31 cellular contexts compared by ENCODE assay signal in genomic region chr12:115687094-115687493, GRCh38.
"Had no signal": no experiment of that assay in that cellular context is flagged by ENCODE, and none has a peak within 500 bp of the region (broad histone marks: within the 10 kb centered on the region; RNA-seq: fewer than 3 reads in every experiment).

No MANE protein-coding gene starts in this region.

- H3K4me2 ChIP-seq: neural progenitor cell had no signal

- H3K79me2 ChIP-seq: parathyroid adenoma had no signal

- DNase-seq: activated CD4-positive, alpha-beta memory T cell treated with anti-CD3 and anti-CD28 coated beads, Interleukin-2, amount 10 ng/mL, durations not matched to agents 7 days and 5 days; activated CD4-positive, alpha-beta T cell treated with anti-CD3 and anti-CD28 coated beads for 1 hour; activated CD4-positive, alpha-beta T cell treated with anti-CD3 and anti-CD28 coated beads, Interleukin-2, amount 10 ng/mL, durations not matched to agents 7 days and 5 days; activated gamma-delta T cell treated with Interleukin-2 at 50 U/mL for 16 hours; activated naive CD4-positive, alpha-beta T cell treated with anti-CD3 and anti-CD28 coated beads, Interleukin-2, amount 50 U/mL, for 16 hours; activated T-cell treated with anti-CD3 and anti-CD28 coated beads, Interleukin-2, amount 50 U/mL, for 4 hours; amygdala; effector CD4-positive, alpha-beta T cell; mammary epithelial cell; naive thymus-derived CD8-positive, alpha-beta T cell; occipital lobe; stimulated activated CD4-positive, alpha-beta T cell treated with anti-CD3 and anti-CD28 coated beads, Interleukin-12 subunit alpha, Interleukin-12 subunit beta, amount 100 ng/mL, for 4 hours; stimulated activated CD4-positive, alpha-beta T cell treated with anti-CD3 and anti-CD28 coated beads, Interleukin-4, amount 100 ng/mL, for 24 hours; stimulated activated naive CD8-positive, alpha-beta T cell treated with anti-CD3 and anti-CD28 coated beads, Interleukin-15, amount 100 ng/mL, for 72 hours; SW 1271; T1000; thyroid gland; upper lobe of left lung had no signal

- ATAC-seq: activated T-cell treated with anti-CD3 and anti-CD28 coated beads, Interleukin-2, amount 50 U/mL, for 4 hours; activated T-helper 17 cell treated with anti-CD3 and anti-CD28 coated beads, Interleukin-2, amount 50 U/mL, for 72 hours; naive thymus-derived CD8-positive, alpha-beta T cell; stimulated activated effector memory CD8-positive, alpha-beta T cell treated with anti-CD3 and anti-CD28 coated beads, Interleukin-12 subunit alpha, Interleukin-12 subunit beta, amount 100 ng/mL, for 72 hours; stimulated activated naive CD8-positive, alpha-beta T cell treated with anti-CD3 and anti-CD28 coated beads, Interleukin-15, amount 100 ng/mL, for 72 hours; WTC11 had no signal

- H3K4me3 Mint-ChIP-seq: activated CD4-positive, alpha-beta memory T cell treated with anti-CD3 and anti-CD28 coated beads, Interleukin-2, amount 10 ng/mL, durations not matched to agents 7 days and 5 days; activated CD4-positive, alpha-beta T cell treated with anti-CD3 and anti-CD28 coated beads, Interleukin-2, amount 10 ng/mL, durations not matched to agents 7 days and 5 days; activated T-cell treated with anti-CD3 and anti-CD28 coated beads, Interleukin-2, amount 50 U/mL, for 4 hours; activated T-helper 17 cell treated with anti-CD3 and anti-CD28 coated beads, Interleukin-2, amount 50 U/mL, for 72 hours; central memory CD8-positive, alpha-beta T cell; dendritic cell treated with granulocyte-macrophage colony-stimulating factor and Interleukin-4, amounts not matched to agents 40 ng/mL and 50 ng/mL, for 4 days; naive thymus-derived CD8-positive, alpha-beta T cell; stimulated activated effector memory CD8-positive, alpha-beta T cell treated with anti-CD3 and anti-CD28 coated beads, Interleukin-12 subunit alpha, Interleukin-12 subunit beta, amount 100 ng/mL, for 72 hours; stimulated activated naive CD8-positive, alpha-beta T cell treated with anti-CD3 and anti-CD28 coated beads, Interleukin-15, amount 100 ng/mL, for 72 hours; T-helper 1 cell treated with Interleukin-12 subunit alpha and Interleukin-12 subunit beta and Interleukin-4 antibody, amounts not matched to agents 30 μg/mL and 1 μg/mL, for 36 hours; WTC11 had no signal

- H3K9me3 Mint-ChIP-seq: activated CD4-positive, alpha-beta T cell treated with anti-CD3 and anti-CD28 coated beads, Interleukin-2, amount 10 ng/mL, durations not matched to agents 7 days and 5 days; activated T-helper 17 cell treated with anti-CD3 and anti-CD28 coated beads, Interleukin-2, amount 50 U/mL, for 72 hours; dendritic cell treated with granulocyte-macrophage colony-stimulating factor and Interleukin-4, amounts not matched to agents 40 ng/mL and 50 ng/mL, for 4 days; neural progenitor cell; T-helper 1 cell treated with Interleukin-12 subunit alpha and Interleukin-12 subunit beta and Interleukin-4 antibody, amounts not matched to agents 30 μg/mL and 1 μg/mL, for 36 hours had no signal

- H3K27me3 ChIP-seq: esophagus muscularis mucosa, neural progenitor cell, right atrium auricular region, thyroid gland, upper lobe of left lung, vagina had no signal

- H3K27me3 Mint-ChIP-seq: activated CD4-positive, alpha-beta memory T cell treated with anti-CD3 and anti-CD28 coated beads, Interleukin-2, amount 10 ng/mL, durations not matched to agents 7 days and 5 days; activated CD4-positive, alpha-beta T cell treated with anti-CD3 and anti-CD28 coated beads, Interleukin-2, amount 10 ng/mL, durations not matched to agents 7 days and 5 days; activated T-helper 17 cell treated with anti-CD3 and anti-CD28 coated beads, Interleukin-2, amount 50 U/mL, for 72 hours; dendritic cell treated with granulocyte-macrophage colony-stimulating factor and Interleukin-4, amounts not matched to agents 40 ng/mL and 50 ng/mL, for 4 days; stimulated activated naive CD8-positive, alpha-beta T cell treated with anti-CD3 and anti-CD28 coated beads, Interleukin-15, amount 100 ng/mL, for 72 hours had no signal

- H3K4me1 Mint-ChIP-seq: activated CD4-positive, alpha-beta memory T cell treated with anti-CD3 and anti-CD28 coated beads, Interleukin-2, amount 10 ng/mL, durations not matched to agents 7 days and 5 days; activated CD4-positive, alpha-beta T cell treated with anti-CD3 and anti-CD28 coated beads, Interleukin-2, amount 10 ng/mL, durations not matched to agents 7 days and 5 days; activated T-helper 17 cell treated with anti-CD3 and anti-CD28 coated beads, Interleukin-2, amount 50 U/mL, for 72 hours; central memory CD8-positive, alpha-beta T cell; naive thymus-derived CD8-positive, alpha-beta T cell; neural progenitor cell; stimulated activated effector memory CD8-positive, alpha-beta T cell treated with anti-CD3 and anti-CD28 coated beads, Interleukin-12 subunit alpha, Interleukin-12 subunit beta, amount 100 ng/mL, for 72 hours; stimulated activated naive CD8-positive, alpha-beta T cell treated with anti-CD3 and anti-CD28 coated beads, Interleukin-15, amount 100 ng/mL, for 72 hours had no signal

- H3K4me3 ChIP-seq: esophagus muscularis mucosa, neural progenitor cell, right atrium auricular region, thyroid gland, upper lobe of left lung, vagina had no signal

- H3K9ac ChIP-seq: neural progenitor cell, parathyroid adenoma had no signal

- H3K36me3 Mint-ChIP-seq: neural progenitor cell; stimulated activated effector memory CD8-positive, alpha-beta T cell treated with anti-CD3 and anti-CD28 coated beads, Interleukin-12 subunit alpha, Interleukin-12 subunit beta, amount 100 ng/mL, for 72 hours; WTC11 had no signal

- H2AFZ ChIP-seq: neural progenitor cell, parathyroid adenoma had no signal

- H3K27ac Mint-ChIP-seq: activated CD4-positive, alpha-beta memory T cell treated with anti-CD3 and anti-CD28 coated beads, Interleukin-2, amount 10 ng/mL, durations not matched to agents 7 days and 5 days; activated CD4-positive, alpha-beta T cell treated with anti-CD3 and anti-CD28 coated beads, Interleukin-2, amount 10 ng/mL, durations not matched to agents 7 days and 5 days; activated T-helper 17 cell treated with anti-CD3 and anti-CD28 coated beads, Interleukin-2, amount 50 U/mL, for 72 hours; dendritic cell treated with granulocyte-macrophage colony-stimulating factor and Interleukin-4, amounts not matched to agents 40 ng/mL and 50 ng/mL, for 4 days; naive thymus-derived CD8-positive, alpha-beta T cell; neural progenitor cell; stimulated activated effector memory CD8-positive, alpha-beta T cell treated with anti-CD3 and anti-CD28 coated beads, Interleukin-12 subunit alpha, Interleukin-12 subunit beta, amount 100 ng/mL, for 72 hours; stimulated activated naive CD8-positive, alpha-beta T cell treated with anti-CD3 and anti-CD28 coated beads, Interleukin-15, amount 100 ng/mL, for 72 hours; T-helper 1 cell treated with Interleukin-12 subunit alpha and Interleukin-12 subunit beta and Interleukin-4 antibody, amounts not matched to agents 30 μg/mL and 1 μg/mL, for 36 hours; WTC11 had no signal

- H3K27ac ChIP-seq: esophagus muscularis mucosa, neural progenitor cell, parathyroid adenoma, right atrium auricular region, thyroid gland, vagina had no signal

- H3K4me1 ChIP-seq: neural progenitor cell, parathyroid adenoma, right atrium auricular region, vagina had no signal

- H3K36me3 ChIP-seq: esophagus muscularis mucosa, neural progenitor cell, right atrium auricular region, thyroid gland, upper lobe of left lung, vagina had no signal

- H3K9me3 ChIP-seq: esophagus muscularis mucosa, right atrium auricular region, thyroid gland, upper lobe of left lung, vagina had no signal

- FAIRE-seq: bronchial epithelial cell, frontal cortex had no signal
